ENCODE assay signal across 1 cellular context in genomic region chr20:32846852-32847251, GRCh38.
TF ChIP-seq lines count a peak whose summit lies in the region.

No MANE protein-coding gene starts in this region.

TF ChIP-seq in HepG2, 621 proteins besides CTCF, POLR2A, EP300 and RAD21:
- no peak for TF ChIP-seq ZNF766 (CRISPR knock-in tag; IDR thresholded peaks at IDR 0.05; ENCODE audit: borderline replicate concordance)
- no peak for TF ChIP-seq ZNF160 (CRISPR knock-in tag; IDR thresholded peaks at IDR 0.05)
- TF ChIP-seq ZSCAN20 (CRISPR knock-in tag; IDR thresholded peaks at IDR 0.05; ENCODE audit: borderline replicate concordance), result no peak
- TF ChIP-seq ZNF263 (CRISPR knock-in tag; IDR thresholded peaks at IDR 0.05), result no peak
- TF ChIP-seq ZNF615 (CRISPR knock-in tag; IDR thresholded peaks at IDR 0.05; ENCODE audit: borderline replicate concordance), result 0 out of 2 replicates have a peak, but pooled peaks have one; percentile 4
- no peak for TF ChIP-seq HOXA9 (CRISPR knock-in tag; IDR thresholded peaks at IDR 0.05; ENCODE audit: borderline replicate concordance)
- no peak for TF ChIP-seq ELK4 (CRISPR knock-in tag; IDR thresholded peaks at IDR 0.05; ENCODE audit: borderline replicate concordance)
TF ChIP-seq in HepG2: peak in this region for 1.
